ENCODE assay signal across 10 cellular contexts in the genomic region with DNA sequence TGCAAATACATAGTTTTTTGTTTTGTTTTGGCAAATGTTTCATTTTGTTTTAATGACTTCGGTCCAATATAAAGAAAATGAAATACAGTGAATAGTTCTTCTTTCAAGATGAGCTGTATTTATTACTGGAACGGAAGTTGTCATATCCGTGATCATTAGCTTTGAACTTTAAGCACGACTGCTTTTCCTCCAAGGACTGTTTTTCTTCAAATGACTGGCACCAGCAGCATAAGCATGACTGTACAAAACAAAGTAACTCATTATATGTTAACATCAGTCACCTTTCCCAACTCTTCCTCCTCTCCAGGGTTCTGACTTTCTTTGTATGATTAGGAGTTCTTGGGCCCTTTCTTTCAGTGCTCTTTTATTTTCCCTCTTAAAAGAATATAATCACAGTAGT. TPM values are rescaled to one million over a fixed set of nuclear protein-coding genes. Genes with fewer than 3 reads are reported as not detected.
DNase-seq lines count a peak whose midpoint lies in the region; ATAC-seq and TF ChIP-seq lines count a peak whose summit lies in the region.
"Had no signal": no experiment of that assay in that cellular context is flagged by ENCODE, and none has a peak within 500 bp of the region (broad histone marks: within the 10 kb centered on the region; RNA-seq: fewer than 3 reads in every experiment).

No MANE protein-coding gene starts in this region.

- BruUV-seq in IMR-90 (replicated peaks; lab: Mats Ljungman, UMichigan) = no TSS peak

- TF ChIP-seq RAD21 in IMR-90 (IDR thresholded peaks at IDR 0.05; ENCODE audit: low read length) = no peak

- H3K36me3 ChIP-seq in IMR-90 (ENCODE audit: control insufficient read depth, insufficient read depth, low read length) (peaks cover 4% of the 10 kb centered on the region; the same call in 1 of the 2 replicates), mesenchymal stem cell (ENCODE audit: control insufficient read depth in 1 of 2, insufficient read depth in 2 of 2, low read depth in 1 of 2, low read length in 2 of 2) (peaks cover 0 to 37% of the 10 kb centered on the region in 2 experiments)

- intact Hi-C loops in IMR-90 (cut with micrococcal nuclease) = no loop called here

- no peak overlapping the region for H3K14ac ChIP-seq in IMR-90 (replicated peaks; ENCODE audit: low read depth, low read length)
- no peak overlapping the region for H3K14ac ChIP-seq in mesenchymal stem cell (ENCODE audit: low read length in 2 of 2)

- no peak overlapping the region for H2AK9ac ChIP-seq in IMR-90 (replicated peaks; ENCODE audit: low read depth, low read length, poor library complexity)

- no peak overlapping the region for H3K27ac ChIP-seq in IMR-90 (ENCODE audit: insufficient read depth, low read length)
- no peak overlapping the region for H3K27ac ChIP-seq in mesenchymal stem cell (ENCODE audit: low read length, poor library complexity, severe bottlenecking)
- H3K27ac ChIP-seq: epithelial cell of prostate had no signal

- H2AFZ ChIP-seq in IMR-90 (replicated peaks; ENCODE audit: low read length, poor library complexity) (no peak overlapping the region), mesenchymal stem cell (ENCODE audit: low read depth, low read length) (no peak overlapping the region)

- no peak overlapping the region for H2BK20ac ChIP-seq in IMR-90 (ENCODE audit: low read depth, low read length)

- H2BK120ac ChIP-seq in IMR-90 (ENCODE audit: low read depth, low read length) (no peak overlapping the region), mesenchymal stem cell (ENCODE audit: low read depth, low read length) (no peak overlapping the region)

- ATAC-seq in GM18858 (IDR thresholded peaks at IDR 0.05; ENCODE audit: unreplicated experiment) = peak; percentile 98
- no peak for ATAC-seq in IMR-90 (ENCODE audit: low read depth)

- H3K9me3 ChIP-seq in IMR-90 (ENCODE audit: control insufficient read depth, insufficient read depth, low read length) (peaks cover 3% of the 10 kb centered on the region; the same call in 1 of the 2 replicates), mesenchymal stem cell (ENCODE audit: control insufficient read depth, low read length) (peaks cover 10% of the 10 kb centered on the region)

- no peak overlapping the region for H2BK5ac ChIP-seq in IMR-90 (ENCODE audit: low read depth, low read length, poor library complexity, severe bottlenecking)
- no peak overlapping the region for H2BK5ac ChIP-seq in mesenchymal stem cell (ENCODE audit: low read depth, low read length, poor library complexity, severe bottlenecking)

- no CpG with 5 or more reads among the region's 4 CpGs for WGBS in IMR-90 (ENCODE audit: extremely low coverage in 2 of 2, insufficient read length in 1 of 2), 2 experiments
- 33% methylated on average over 4 of the region's 4 CpGs for WGBS in mesenchymal stem cell

- dilution Hi-C loops in IMR-90 (cut with HindIII; ENCODE audit: low sequenced_read_pairs, unreplicated experiment) = no loop called here

- no peaks in the 10 kb centered on the region for H3K79me1 ChIP-seq in IMR-90 (ENCODE audit: low read depth in 1 of 2, low read length in 2 of 2)
- no peaks in the 10 kb centered on the region for H3K79me1 ChIP-seq in mesenchymal stem cell (replicated peaks; ENCODE audit: low read length, poor library complexity, severe bottlenecking)

- H3K4me2 ChIP-seq in IMR-90 (ENCODE audit: low read depth, low read length) (peak overlapping the region; percentile 57; the same call in 1 of the 2 replicates), mesenchymal stem cell (ENCODE audit: low read length, poor library complexity, severe bottlenecking) (no peak overlapping the region)

- no peak overlapping the region for H2BK12ac ChIP-seq in mesenchymal stem cell (ENCODE audit: low read length in 2 of 2)

- no peaks in the 10 kb centered on the region for H3K9me1 ChIP-seq in IMR-90 (ENCODE audit: insufficient read depth, low read length)

- DNase-seq in H4 (ENCODE audit: low spot score) (peak; percentile 4), IMR-90 (peak; percentile 16), mesenchymal stem cell (peak; percentile 59), GF-D8 (lab: John Stamatoyannopoulos, UW) (no peak), SKM-1 (lab: John Stamatoyannopoulos, UW; ENCODE audit: unreplicated experiment) (no peak)
- no peak for DNase-seq in stimulated activated CD8-positive, alpha-beta memory T cell treated with anti-CD3 and anti-CD28 coated beads, Interleukin-4, amount 100 ng/mL, for 48 hours
- DNase-seq in central memory CD4-positive, alpha-beta T cell = no peak
- DNase-seq: NCI-H1436 treated with DMSO at 0.1 percent for 48 hours had no signal

- POLR2A ChIA-PET in IMR-90 (lab: Charles Lee; ENCODE audit: unreplicated experiment) = no interaction called here

- H4K8ac ChIP-seq in IMR-90 (ENCODE audit: low read depth in 2 of 2, low read length in 2 of 2) (no peak overlapping the region), mesenchymal stem cell (ENCODE audit: low read length) (no peak overlapping the region)

- H3K4me3 ChIP-seq in IMR-90 (ENCODE audit: insufficient read depth, low read depth, low read length) (no peak overlapping the region), mesenchymal stem cell (ENCODE audit: insufficient read depth in 1 of 2, low read depth in 1 of 2, low read length in 2 of 2) (peak overlapping the region in 1 of 2 experiments; percentile 2)

- H3K56ac ChIP-seq in IMR-90 (ENCODE audit: extremely low read depth, insufficient read depth, low read length) = no peak overlapping the region

- CTCF ChIA-PET in IMR-90 (lab: Yijun Ruan, JAX) = interaction anchor here (1.6 kb wide), 1 partner anchor 9 kb away, joined by 3 read pairs; no protein-coding TSS in a partner anchor

- no peak for TF ChIP-seq POLR2A in IMR-90 (IDR thresholded peaks at IDR 0.05; ENCODE audit: low read depth, low read length)

- H3K4ac ChIP-seq in IMR-90 (ENCODE audit: low read depth, low read length) = no peak overlapping the region
- H3K4ac ChIP-seq in mesenchymal stem cell (ENCODE audit: low read depth in 1 of 2, low read length in 2 of 2) = no peak overlapping the region

- in situ Hi-C loops in IMR-90 (cut with MboI; ENCODE audit: low sequenced_read_pairs) = no loop called here

- no peak for TF ChIP-seq CTCF in IMR-90 (conservative IDR thresholded peaks at IDR 0.05; ENCODE audit: low read depth, low read length)

- H2AK5ac ChIP-seq in IMR-90 (ENCODE audit: low read depth, low read length) = no peak overlapping the region
- no peak overlapping the region for H2AK5ac ChIP-seq in mesenchymal stem cell (ENCODE audit: low read length, severe bottlenecking)

- H3K27me3 ChIP-seq in IMR-90 (ENCODE audit: control insufficient read depth, insufficient read depth, low read length) = no peaks in the 10 kb centered on the region
- H3K27me3 ChIP-seq in mesenchymal stem cell (ENCODE audit: control insufficient read depth in 1 of 2, insufficient read depth in 1 of 2, low read length in 2 of 2) = no peaks in the 10 kb centered on the region

- H4K5ac ChIP-seq in IMR-90 (ENCODE audit: low read depth, low read length) = no peak overlapping the region; the same call in 1 of the 2 replicates

- H4K20me1 ChIP-seq in IMR-90 (ENCODE audit: insufficient read depth, low read length) = no peaks in the 10 kb centered on the region

- H3K4me1 ChIP-seq in IMR-90 (ENCODE audit: control insufficient read depth, insufficient read depth, low read length) (peaks cover 1% of the 10 kb centered on the region; the same call in 1 of the 2 replicates), mesenchymal stem cell (ENCODE audit: control insufficient read depth, insufficient read depth, low read depth, low read length) (no peaks in the 10 kb centered on the region)

- no peak overlapping the region for H4K91ac ChIP-seq in IMR-90 (ENCODE audit: insufficient read depth, low read depth, low read length)
- H4K91ac ChIP-seq in mesenchymal stem cell (ENCODE audit: low read length) = no peak overlapping the region

- H3K23ac ChIP-seq in IMR-90 (ENCODE audit: low read depth, low read length) (no peak overlapping the region), mesenchymal stem cell (ENCODE audit: low read length in 2 of 2) (no peak overlapping the region)

- H3K9ac ChIP-seq in IMR-90 (ENCODE audit: low read depth, low read length) = no peak overlapping the region
- peak overlapping the region; percentile 80 for H3K9ac ChIP-seq in mesenchymal stem cell (ENCODE audit: low read length)

- no peak overlapping the region for H2BK15ac ChIP-seq in IMR-90 (ENCODE audit: low read depth, low read length)
- no peak overlapping the region for H2BK15ac ChIP-seq in mesenchymal stem cell (ENCODE audit: low read depth, poor library complexity, severe bottlenecking)

- H3K18ac ChIP-seq in IMR-90 (ENCODE audit: low read depth, low read length) (peak overlapping the region; percentile 51; the same call in 1 of the 2 replicates), mesenchymal stem cell (ENCODE audit: low read depth in 1 of 2, low read length in 2 of 2) (no peak overlapping the region)

TF ChIP-seq in IMR-90, 13 proteins besides CTCF, POLR2A, EP300 and RAD21 (continues in another document):
- TF ChIP-seq RFX5 (IDR thresholded peaks at IDR 0.05; ENCODE audit: low read depth, low read length) (no peak), MAFK (IDR thresholded peaks at IDR 0.05; ENCODE audit: low read depth, low read length) (no peak), RCOR1 (IDR thresholded peaks at IDR 0.05; ENCODE audit: insufficient replicate concordance, low read length) (no peak), USF2 (IDR thresholded peaks at IDR 0.05; ENCODE audit: low read depth, low read length) (no peak), BHLHE40 (IDR thresholded peaks at IDR 0.05; ENCODE audit: low read depth, low read length) (no peak), MXI1 (IDR thresholded peaks at IDR 0.05; ENCODE audit: borderline replicate concordance, low read depth, low read length) (no peak), SMC3 (IDR thresholded peaks at IDR 0.05; ENCODE audit: low read depth, low read length) (no peak), CEBPB (IDR thresholded peaks at IDR 0.05; ENCODE audit: low read depth, low read length) (no peak), MAZ (IDR thresholded peaks at IDR 0.05; ENCODE audit: borderline replicate concordance, low read depth, low read length) (no peak), NFE2L2 (IDR thresholded peaks at IDR 0.05; ENCODE audit: low read depth, low read length) (no peak)

RNA-seq across cellular contexts. Expression of gene EDNRB, which starts 20.5 kb away (rescaled TPM):
- total RNA-seq in H4 (2014; rRNA removed; shearing (Covaris generic)) = 0.29 TPM in 1 of 2 replicates, not detected in the other
- under 0.01 and 0.28 TPM in 2 replicates for total RNA-seq in IMR-90 (2012; rRNA removed)
- polyA plus RNA-seq in IMR-90 (2012; rRNA removed) = 0.07 and 0.09 TPM in 2 replicates
- 0.15 TPM in 1 of 2 replicates, not detected in the other for polyA plus RNA-seq in IMR-90 (2012; cell fraction: cytosol; rRNA removed)
- 0.07 and 0.19 TPM in 2 replicates for polyA plus RNA-seq in IMR-90 (2012; cell fraction: nucleus; rRNA removed; ENCODE audit: low replicate concordance)
- polyA plus RNA-seq in mesenchymal stem cell (2013, experiment 1 of 2) = 17.8 TPM
- 18.6 TPM for polyA plus RNA-seq in mesenchymal stem cell (2013, experiment 2 of 2)

Comparison
In these comparisons a context has a peak if more than half of its experiments do, and no peak if none do; other contexts are left out.
1. DNase-seq: peak in H4 (single experiment), IMR-90 (single experiment) and mesenchymal stem cell (single experiment); none in GF-D8 (single experiment), stimulated activated CD8-positive, alpha-beta memory T cell treated with anti-CD3 and anti-CD28 coated beads, Interleukin-4, amount 100 ng/mL, for 48 hours (single experiment), central memory CD4-positive, alpha-beta T cell (single experiment) and SKM-1 (single experiment).